In genomic region chr3:99878005-99878404, GRCh38 we compare ENCODE assay signal across 8 cellular contexts.
DNase-seq lines count a peak whose midpoint lies in the region; ATAC-seq, FAIRE-seq and TF ChIP-seq lines count a peak whose summit lies in the region.

No MANE protein-coding gene starts in this region.

- no peak for FAIRE-seq in pancreas (lab: Jason Lieb, UNC)

- peak; percentile 61 for ATAC-seq in HG02885 (IDR thresholded peaks at IDR 0.05; ENCODE audit: poor library complexity, unreplicated experiment)
- no peak for ATAC-seq in WTC11
- peak; percentile 22 to 41 (median 27) for ATAC-seq in pancreas
- ATAC-seq in naive thymus-derived CD8-positive, alpha-beta T cell: no peak
- no peak for ATAC-seq in left colon

- in situ Hi-C loops in GM13977 (cut with MboI; ENCODE audit: low pct_unique_long_range_greater_than_20kb, low sequenced_read_pairs, unreplicated experiment): no loop called here

- H3K27me3 ChIP-seq in pancreas: no peaks in the 10 kb centered on the region

- H3K4me3 ChIP-seq in pancreas: no peak overlapping the region

- H3K9me3 ChIP-seq in pancreas: no peaks in the 10 kb centered on the region

- H3K9me3 Mint-ChIP-seq in WTC11: no peaks in the 10 kb centered on the region
- no peaks in the 10 kb centered on the region for H3K9me3 Mint-ChIP-seq in naive thymus-derived CD8-positive, alpha-beta T cell

- peak overlapping the region in 2 of 4 donors; percentile 16 to 89 for H3K27ac ChIP-seq in pancreas

- TF ChIP-seq CTCF in GM13977 (IDR thresholded peaks at IDR 0.05; ENCODE audit: extremely low read depth, insufficient read depth, missing control alignments) (no peak), WTC11 (IDR thresholded peaks at IDR 0.05) (no peak), pancreas (IDR thresholded peaks at IDR 0.05) (no peak)

- 95 to 98% methylated on average over 1 of the region's 1 CpG for WGBS in pancreas, 2 donors

- POLR2A ChIA-PET in WTC11 (lab: Charles Lee): interaction anchor here (1.0 kb wide), 1 partner anchor 31 kb away, joined by 3 read pairs; no protein-coding TSS in a partner anchor
- POLR2A ChIA-PET in naive thymus-derived CD8-positive, alpha-beta T cell (lab: Charles Lee): interaction anchor here (0.7 kb wide), 1 partner anchor 11 kb away, joined by 3 read pairs; no protein-coding TSS in a partner anchor

- peaks cover 0 to 3% (median 0%) of the 10 kb centered on the region in 3 donors for H3K4me1 ChIP-seq in pancreas

- H3K36me3 ChIP-seq in pancreas: no peaks in the 10 kb centered on the region

- no peak overlapping the region for H3K27ac Mint-ChIP-seq in WTC11
- peak overlapping the region in 3 of 10 donors; percentile 2 to 38 (median 36) for H3K27ac Mint-ChIP-seq in naive thymus-derived CD8-positive, alpha-beta T cell

- DNase-seq in GM13977 (ENCODE audit: low spot score) (peak; percentile 50), WTC11 (ENCODE audit: low spot score) (no peak), pancreas (no peak), left colon (no peak), GF-D8 (lab: John Stamatoyannopoulos, UW) (no peak)
- no peak for DNase-seq in naive thymus-derived CD8-positive, alpha-beta T cell
- DNase-seq in effector CD4-positive, alpha-beta T cell: no peak

- no peak overlapping the region for H3K4me3 Mint-ChIP-seq in WTC11
- peak overlapping the region in 1 of 10 donors; percentile 4 for H3K4me3 Mint-ChIP-seq in naive thymus-derived CD8-positive, alpha-beta T cell

- H3K4me1 Mint-ChIP-seq in WTC11: peaks cover 17% of the 10 kb centered on the region
- peaks cover 0 to 29% (median 10%) of the 10 kb centered on the region in 4 donors for H3K4me1 Mint-ChIP-seq in naive thymus-derived CD8-positive, alpha-beta T cell

- no peaks in the 10 kb centered on the region for H3K36me3 Mint-ChIP-seq in WTC11
- H3K36me3 Mint-ChIP-seq in naive thymus-derived CD8-positive, alpha-beta T cell: no peaks in the 10 kb centered on the region

- H3K27me3 Mint-ChIP-seq in WTC11 (ENCODE audit: low read depth): peaks cover 69% of the 10 kb centered on the region
- H3K27me3 Mint-ChIP-seq in naive thymus-derived CD8-positive, alpha-beta T cell: no peaks in the 10 kb centered on the region

- CTCF ChIA-PET in WTC11 (lab: Charles Lee): no interaction called here

- intact Hi-C loops in pancreas (cut with DNase I) (no loop called here), left colon (cut with DNase I, micrococcal nuclease) (no loop called here)

TF ChIP-seq in WTC11, 78 proteins besides CTCF, POLR2A, EP300 and RAD21:
- 0 out of 2 replicates have a peak, but pooled peaks have one; percentile 24 for TF ChIP-seq GABPB1 (CRISPR knock-in tag; IDR thresholded peaks at IDR 0.05)
- TF ChIP-seq RORB (CRISPR knock-in tag; IDR thresholded peaks at IDR 0.05): no peak

Comparison
In these comparisons a context has a peak if more than half of its experiments do, and no peak if none do; other contexts are left out.
1. ATAC-seq: peak in HG02885 (single experiment) and pancreas (4 of 4); none in WTC11 (single experiment), naive thymus-derived CD8-positive, alpha-beta T cell (0 of 2) and left colon (single experiment).